ENCODE assay signal across 9 cellular contexts in genomic region chr14:61462566-61463195, GRCh38.
A peak's percentile ranks its signal among the peaks of the same experiment; 100 is the strongest.
DNase-seq lines count a peak whose midpoint lies in the region; ATAC-seq and TF ChIP-seq lines count a peak whose summit lies in the region.
"Had no signal": no experiment of that assay in that cellular context is flagged by ENCODE, and none has a peak within 500 bp of the region (broad histone marks: within the 10 kb centered on the region; RNA-seq: fewer than 3 reads in every experiment).

No MANE protein-coding gene starts in this region.

- ATAC-seq in GM23338 (peak; percentile 43), GM18861 (IDR thresholded peaks at IDR 0.05; ENCODE audit: unreplicated experiment) (no peak), GM21381 (IDR thresholded peaks at IDR 0.05; ENCODE audit: unreplicated experiment) (no peak)

- no peaks in the 10 kb centered on the region for H3K9me2 ChIP-seq in GM23338 (ENCODE audit: insufficient read depth)

- peaks cover 2% of the 10 kb centered on the region; the same call in 1 of the 2 replicates for H3F3A ChIP-seq in GM23338 (replicated peaks; ENCODE audit: low read depth)

- DNase-seq in GM23338 (ENCODE audit: low spot score) (no peak), NCI-H524 treated with DMSO at 0.1 percent for 48 hours (lab: John Stamatoyannopoulos, UW) (peak; percentile 100), mammary epithelial cell (peak; percentile 54), mesothelial cell of epicardium (ENCODE audit: low spot score in 2 of 2, unreplicated experiment in 2 of 2) (no peak), SHP77 treated with DMSO at 0.1 percent for 48 hours (lab: John Stamatoyannopoulos, UW) (no peak), epidermal melanocyte (ENCODE audit: insufficient read length, low spot score) (no peak)
- DNase-seq: lower lobe of right lung had no signal

- H3K9me3 Mint-ChIP-seq in GM23338, result peaks cover 3% of the 10 kb centered on the region; the same call in 1 of the 3 replicates
- peaks cover 11% of the 10 kb centered on the region for H3K9me3 Mint-ChIP-seq in mesothelial cell of epicardium

- H3K4me1 Mint-ChIP-seq in GM23338 (peaks cover 32% of the 10 kb centered on the region), mesothelial cell of epicardium (peaks cover 29% of the 10 kb centered on the region)

- H3K27ac Mint-ChIP-seq in GM23338 (no peak overlapping the region), mesothelial cell of epicardium (peak overlapping the region; percentile 92)

- H3K79me2 ChIP-seq in GM23338 (replicated peaks; ENCODE audit: insufficient read depth) (no peaks in the 10 kb centered on the region), mammary epithelial cell (ENCODE audit: insufficient read depth, low read length) (no peaks in the 10 kb centered on the region)

- CTCF ChIA-PET in mammary epithelial cell (lab: Charles Lee; ENCODE audit: low non-redundant PET), result interaction anchor here (0.6 kb wide), 1 partner anchor 233 kb away, joined by 4 read pairs; the partner anchor contains the start of gene HIF1A

- WGBS in mammary epithelial cell (ENCODE audit: low coverage, missing lambda C conversion rate), result 53% methylated on average over 4 of the region's 4 CpGs

- TF ChIP-seq CTCF in GM23338 (conservative IDR thresholded peaks at IDR 0.05; ENCODE audit: low read depth in 2 of 2), result no peak
- TF ChIP-seq CTCF in mammary epithelial cell (conservative IDR thresholded peaks at IDR 0.05 in 1 of 2, IDR thresholded peaks at IDR 0.05 in 1 of 2; ENCODE audit: extremely low read depth in 1 of 2, insufficient read depth in 1 of 2, low read depth in 1 of 2, low read length in 2 of 2), result no peak
- no peak for TF ChIP-seq CTCF in mesothelial cell of epicardium (IDR thresholded peaks at IDR 0.05; ENCODE audit: unreplicated experiment)

- intact Hi-C loops in mammary epithelial cell (cut with micrococcal nuclease), result loop anchor here (5.0 kb wide), 1 partner anchor 430 kb away; no protein-coding TSS in a partner anchor

- H3K4me1 ChIP-seq in GM23338 (ENCODE audit: insufficient read depth) (peaks cover 31% of the 10 kb centered on the region), mammary epithelial cell (ENCODE audit: insufficient read depth, low read length) (peaks cover 43% of the 10 kb centered on the region)

- H3K9ac ChIP-seq in mammary epithelial cell (ENCODE audit: insufficient read depth, low read length), result no peak overlapping the region

- no peaks in the 10 kb centered on the region for H3K9me3 ChIP-seq in mammary epithelial cell (replicated peaks; ENCODE audit: insufficient read depth, low read length)
- H3K9me3 ChIP-seq: lower lobe of right lung had no signal

- H3K4me3 ChIP-seq in GM23338 (no peak overlapping the region), mammary epithelial cell (replicated peaks in 1 of 3; ENCODE audit: insufficient read depth in 1 of 3, low read depth in 2 of 3, low read length in 3 of 3) (no peak overlapping the region)
- H3K4me3 ChIP-seq: lower lobe of right lung had no signal

- BruUV-seq in mammary epithelial cell (replicated peaks; lab: Mats Ljungman, UMichigan), result no TSS peak

- no peak overlapping the region for H2AFZ ChIP-seq in GM23338
- peak overlapping the region; percentile 6 for H2AFZ ChIP-seq in mammary epithelial cell (ENCODE audit: low read depth, low read length)

- in situ Hi-C loops in mammary epithelial cell (cut with MboI; ENCODE audit: low sequenced_read_pairs in 2 of 2), result loop anchor here (10.0 to 25.0 kb wide), 2 partner anchors 272 to 650 kb away; no protein-coding TSS in a partner anchor

- dilution Hi-C loops in mammary epithelial cell (cut with HindIII; ENCODE audit: low sequenced_read_pairs), result no loop called here

- H3K27me3 ChIP-seq in GM23338 (ENCODE audit: insufficient read depth) (no peaks in the 10 kb centered on the region), mammary epithelial cell (ENCODE audit: insufficient read depth, low read length) (no peaks in the 10 kb centered on the region)

- no peak overlapping the region for H3K27ac ChIP-seq in GM23338 (ENCODE audit: low read depth)
- no peak overlapping the region for H3K27ac ChIP-seq in mammary epithelial cell (ENCODE audit: insufficient read depth, low read depth, low read length)
- H3K27ac ChIP-seq: lower lobe of right lung had no signal

- H3K27me3 Mint-ChIP-seq in GM23338 (ENCODE audit: insufficient read depth, low read depth, poor library complexity), result peaks cover 4% of the 10 kb centered on the region
- no peaks in the 10 kb centered on the region for H3K27me3 Mint-ChIP-seq in mesothelial cell of epicardium (ENCODE audit: low read depth)

- peaks cover 3% of the 10 kb centered on the region; the same call in 1 of the 3 replicates for H3K36me3 Mint-ChIP-seq in GM23338 (ENCODE audit: low read depth)
- peaks cover 11% of the 10 kb centered on the region for H3K36me3 Mint-ChIP-seq in mesothelial cell of epicardium

- H3K36me3 ChIP-seq in GM23338 (ENCODE audit: insufficient read depth) (no peaks in the 10 kb centered on the region), mammary epithelial cell (ENCODE audit: insufficient read depth, low read length) (no peaks in the 10 kb centered on the region)

- H3K4me2 ChIP-seq in GM23338 (peak overlapping the region; percentile 45; the same call in 1 of the 2 replicates), mammary epithelial cell (ENCODE audit: insufficient read depth, low read depth, low read length) (peak overlapping the region; percentile 25)

- H4K20me1 ChIP-seq in GM23338 (replicated peaks; ENCODE audit: insufficient read depth) (no peaks in the 10 kb centered on the region), mammary epithelial cell (ENCODE audit: insufficient read depth, low read length) (no peaks in the 10 kb centered on the region)

- no peak overlapping the region for H3K4me3 Mint-ChIP-seq in GM23338
- peak overlapping the region; percentile 18 for H3K4me3 Mint-ChIP-seq in mesothelial cell of epicardium

TF ChIP-seq in GM23338, 12 proteins besides CTCF, POLR2A, EP300 and RAD21 (continues in another document):
- TF ChIP-seq ETS1 (IDR thresholded peaks at IDR 0.05) (no peak), CREB1 (CRISPR knock-in tag; IDR thresholded peaks at IDR 0.05; ENCODE audit: low read depth) (no peak), POLR2AphosphoS5 (IDR thresholded peaks at IDR 0.05; ENCODE audit: low read depth) (no peak)

Comparison
In these comparisons a context has a peak if more than half of its experiments do, and no peak if none do; other contexts are left out.
1. DNase-seq: peak in NCI-H524 treated with DMSO at 0.1 percent for 48 hours (single experiment) and mammary epithelial cell (single experiment); none in GM23338 (single experiment), mesothelial cell of epicardium (0 of 2), SHP77 treated with DMSO at 0.1 percent for 48 hours (single experiment) and epidermal melanocyte (single experiment).